1 cellular context compared by ENCODE assay signal in genomic region chr16:68084504-68085258, GRCh38.
TF ChIP-seq lines count a peak whose summit lies in the region.

No MANE protein-coding gene starts in this region.

TF ChIP-seq in HepG2, 621 proteins besides CTCF, POLR2A, EP300 and RAD21 (continued from another document and continues in another):
- TF ChIP-seq PHB2 (IDR thresholded peaks at IDR 0.05; ENCODE audit: partially characterized antibody) (no peak), AHR (CRISPR knock-in tag; IDR thresholded peaks at IDR 0.05) (peak; percentile 73; the same call in 1 of the 2 replicates), BCL6 (CRISPR knock-in tag; IDR thresholded peaks at IDR 0.05) (peak; percentile 78), ZNF773 (CRISPR knock-in tag; IDR thresholded peaks at IDR 0.05; ENCODE audit: borderline replicate concordance) (peak; percentile 89; the same call in 1 of the 2 replicates), RFX1 (IDR thresholded peaks at IDR 0.05) (no peak), ZMYM4 (CRISPR knock-in tag; IDR thresholded peaks at IDR 0.05) (peak; percentile 83), SNAI1 (CRISPR knock-in tag; IDR thresholded peaks at IDR 0.05; ENCODE audit: borderline replicate concordance) (0 out of 2 replicates have a peak, but pooled peaks have one; percentile 56), ZNF646 (CRISPR knock-in tag; IDR thresholded peaks at IDR 0.05) (no peak), PPARG (CRISPR knock-in tag; conservative IDR thresholded peaks at IDR 0.05) (peak; percentile 80), ZNF598 (CRISPR knock-in tag; IDR thresholded peaks at IDR 0.05; ENCODE audit: borderline replicate concordance) (peak; percentile 99), EEA1 (CRISPR knock-in tag; IDR thresholded peaks at IDR 0.05; ENCODE audit: borderline replicate concordance) (0 out of 2 replicates have a peak, but pooled peaks have one; percentile 57), ZFP90 (CRISPR knock-in tag; IDR thresholded peaks at IDR 0.05; ENCODE audit: borderline replicate concordance) (peak; percentile 97), NR2F6 (IDR thresholded peaks at IDR 0.05) (no peak; the same call in 1 of the 2 replicates), NR2F6 (CRISPR knock-in tag; IDR thresholded peaks at IDR 0.05) (peak; percentile 78; the same call in 1 of the 2 replicates), GABPB1 (CRISPR knock-in tag; IDR thresholded peaks at IDR 0.05) (peak; percentile 81), MYPOP (CRISPR knock-in tag; IDR thresholded peaks at IDR 0.05) (peak; percentile 96), HES4 (CRISPR knock-in tag; IDR thresholded peaks at IDR 0.05; ENCODE audit: borderline replicate concordance) (peak; percentile 59; the same call in 1 of the 2 replicates), SMC3 (IDR thresholded peaks at IDR 0.05; ENCODE audit: low read length) (no peak), ZNF451 (CRISPR knock-in tag; IDR thresholded peaks at IDR 0.05) (peak; percentile 73), ZNF878 (CRISPR knock-in tag; IDR thresholded peaks at IDR 0.05) (peak; percentile 91), KAT8 (CRISPR knock-in tag; IDR thresholded peaks at IDR 0.05) (peak; percentile 91), BRF2 (CRISPR knock-in tag; IDR thresholded peaks at IDR 0.05) (peak; percentile 93), ZNF577 (CRISPR knock-in tag; IDR thresholded peaks at IDR 0.05; ENCODE audit: borderline replicate concordance, low read depth) (peak; percentile 96; the same call in 1 of the 2 replicates), ZNF724P (CRISPR knock-in tag; IDR thresholded peaks at IDR 0.05; ENCODE audit: borderline replicate concordance) (peak; percentile 95), ZNF329 (CRISPR knock-in tag; IDR thresholded peaks at IDR 0.05; ENCODE audit: low read depth) (peak; percentile 78; the same call in 1 of the 2 replicates), SSRP1 (CRISPR knock-in tag; IDR thresholded peaks at IDR 0.05) (no peak), HNF4A (CRISPR knock-in tag; IDR thresholded peaks at IDR 0.05) (peak; percentile 98)
- TF ChIP-seq, protein P1, sequence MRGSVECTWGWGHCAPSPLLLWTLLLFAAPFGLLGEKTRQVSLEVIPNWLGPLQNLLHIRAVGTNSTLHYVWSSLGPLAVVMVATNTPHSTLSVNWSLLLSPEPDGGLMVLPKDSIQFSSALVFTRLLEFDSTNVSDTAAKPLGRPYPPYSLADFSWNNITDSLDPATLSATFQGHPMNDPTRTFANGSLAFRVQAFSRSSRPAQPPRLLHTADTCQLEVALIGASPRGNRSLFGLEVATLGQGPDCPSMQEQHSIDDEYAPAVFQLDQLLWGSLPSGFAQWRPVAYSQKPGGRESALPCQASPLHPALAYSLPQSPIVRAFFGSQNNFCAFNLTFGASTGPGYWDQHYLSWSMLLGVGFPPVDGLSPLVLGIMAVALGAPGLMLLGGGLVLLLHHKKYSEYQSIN (CRISPR knock-in tag; IDR thresholded peaks at IDR 0.05; ENCODE audit: borderline replicate concordance) = 0 out of 2 replicates have a peak, but pooled peaks have one; percentile 42
- TF ChIP-seq, protein P2, sequence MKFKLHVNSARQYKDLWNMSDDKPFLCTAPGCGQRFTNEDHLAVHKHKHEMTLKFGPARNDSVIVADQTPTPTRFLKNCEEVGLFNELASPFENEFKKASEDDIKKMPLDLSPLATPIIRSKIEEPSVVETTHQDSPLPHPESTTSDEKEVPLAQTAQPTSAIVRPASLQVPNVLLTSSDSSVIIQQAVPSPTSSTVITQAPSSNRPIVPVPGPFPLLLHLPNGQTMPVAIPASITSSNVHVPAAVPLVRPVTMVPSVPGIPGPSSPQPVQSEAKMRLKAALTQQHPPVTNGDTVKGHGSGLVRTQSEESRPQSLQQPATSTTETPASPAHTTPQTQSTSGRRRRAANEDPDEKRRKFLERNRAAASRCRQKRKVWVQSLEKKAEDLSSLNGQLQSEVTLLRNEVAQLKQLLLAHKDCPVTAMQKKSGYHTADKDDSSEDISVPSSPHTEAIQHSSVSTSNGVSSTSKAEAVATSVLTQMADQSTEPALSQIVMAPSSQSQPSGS (CRISPR knock-in tag; IDR thresholded peaks at IDR 0.05) = peak; percentile 90
- TF ChIP-seq, protein P3, sequence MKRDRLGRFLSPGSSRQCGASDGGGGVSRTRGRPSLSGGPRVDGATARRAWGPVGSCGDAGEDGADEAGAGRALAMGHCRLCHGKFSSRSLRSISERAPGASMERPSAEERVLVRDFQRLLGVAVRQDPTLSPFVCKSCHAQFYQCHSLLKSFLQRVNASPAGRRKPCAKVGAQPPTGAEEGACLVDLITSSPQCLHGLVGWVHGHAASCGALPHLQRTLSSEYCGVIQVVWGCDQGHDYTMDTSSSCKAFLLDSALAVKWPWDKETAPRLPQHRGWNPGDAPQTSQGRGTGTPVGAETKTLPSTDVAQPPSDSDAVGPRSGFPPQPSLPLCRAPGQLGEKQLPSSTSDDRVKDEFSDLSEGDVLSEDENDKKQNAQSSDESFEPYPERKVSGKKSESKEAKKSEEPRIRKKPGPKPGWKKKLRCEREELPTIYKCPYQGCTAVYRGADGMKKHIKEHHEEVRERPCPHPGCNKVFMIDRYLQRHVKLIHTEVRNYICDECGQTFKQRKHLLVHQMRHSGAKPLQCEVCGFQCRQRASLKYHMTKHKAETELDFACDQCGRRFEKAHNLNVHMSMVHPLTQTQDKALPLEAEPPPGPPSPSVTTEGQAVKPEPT (CRISPR knock-in tag; IDR thresholded peaks at IDR 0.05; ENCODE audit: low read depth) = peak; percentile 90; the same call in 1 of the 2 replicates
- TF ChIP-seq, protein P4, sequence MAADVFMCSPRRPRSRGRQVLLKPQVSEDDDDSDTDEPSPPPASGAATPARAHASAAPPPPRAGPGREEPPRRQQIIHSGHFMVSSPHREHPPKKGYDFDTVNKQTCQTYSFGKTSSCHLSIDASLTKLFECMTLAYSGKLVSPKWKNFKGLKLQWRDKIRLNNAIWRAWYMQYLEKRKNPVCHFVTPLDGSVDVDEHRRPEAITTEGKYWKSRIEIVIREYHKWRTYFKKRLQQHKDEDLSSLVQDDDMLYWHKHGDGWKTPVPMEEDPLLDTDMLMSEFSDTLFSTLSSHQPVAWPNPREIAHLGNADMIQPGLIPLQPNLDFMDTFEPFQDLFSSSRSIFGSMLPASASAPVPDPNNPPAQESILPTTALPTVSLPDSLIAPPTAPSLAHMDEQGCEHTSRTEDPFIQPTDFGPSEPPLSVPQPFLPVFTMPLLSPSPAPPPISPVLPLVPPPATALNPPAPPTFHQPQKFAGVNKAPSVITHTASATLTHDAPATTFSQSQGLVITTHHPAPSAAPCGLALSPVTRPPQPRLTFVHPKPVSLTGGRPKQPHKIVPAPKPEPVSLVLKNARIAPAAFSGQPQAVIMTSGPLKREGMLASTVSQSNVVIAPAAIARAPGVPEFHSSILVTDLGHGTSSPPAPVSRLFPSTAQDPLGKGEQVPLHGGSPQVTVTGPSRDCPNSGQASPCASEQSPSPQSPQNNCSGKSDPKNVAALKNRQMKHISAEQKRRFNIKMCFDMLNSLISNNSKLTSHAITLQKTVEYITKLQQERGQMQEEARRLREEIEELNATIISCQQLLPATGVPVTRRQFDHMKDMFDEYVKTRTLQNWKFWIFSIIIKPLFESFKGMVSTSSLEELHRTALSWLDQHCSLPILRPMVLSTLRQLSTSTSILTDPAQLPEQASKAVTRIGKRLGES (CRISPR knock-in tag; IDR thresholded peaks at IDR 0.05; ENCODE audit: borderline replicate concordance) = peak; percentile 62
- TF ChIP-seq, protein P5, sequence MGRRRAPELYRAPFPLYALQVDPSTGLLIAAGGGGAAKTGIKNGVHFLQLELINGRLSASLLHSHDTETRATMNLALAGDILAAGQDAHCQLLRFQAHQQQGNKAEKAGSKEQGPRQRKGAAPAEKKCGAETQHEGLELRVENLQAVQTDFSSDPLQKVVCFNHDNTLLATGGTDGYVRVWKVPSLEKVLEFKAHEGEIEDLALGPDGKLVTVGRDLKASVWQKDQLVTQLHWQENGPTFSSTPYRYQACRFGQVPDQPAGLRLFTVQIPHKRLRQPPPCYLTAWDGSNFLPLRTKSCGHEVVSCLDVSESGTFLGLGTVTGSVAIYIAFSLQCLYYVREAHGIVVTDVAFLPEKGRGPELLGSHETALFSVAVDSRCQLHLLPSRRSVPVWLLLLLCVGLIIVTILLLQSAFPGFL (CRISPR knock-in tag; IDR thresholded peaks at IDR 0.05) = no peak
- TF ChIP-seq, protein P6, sequence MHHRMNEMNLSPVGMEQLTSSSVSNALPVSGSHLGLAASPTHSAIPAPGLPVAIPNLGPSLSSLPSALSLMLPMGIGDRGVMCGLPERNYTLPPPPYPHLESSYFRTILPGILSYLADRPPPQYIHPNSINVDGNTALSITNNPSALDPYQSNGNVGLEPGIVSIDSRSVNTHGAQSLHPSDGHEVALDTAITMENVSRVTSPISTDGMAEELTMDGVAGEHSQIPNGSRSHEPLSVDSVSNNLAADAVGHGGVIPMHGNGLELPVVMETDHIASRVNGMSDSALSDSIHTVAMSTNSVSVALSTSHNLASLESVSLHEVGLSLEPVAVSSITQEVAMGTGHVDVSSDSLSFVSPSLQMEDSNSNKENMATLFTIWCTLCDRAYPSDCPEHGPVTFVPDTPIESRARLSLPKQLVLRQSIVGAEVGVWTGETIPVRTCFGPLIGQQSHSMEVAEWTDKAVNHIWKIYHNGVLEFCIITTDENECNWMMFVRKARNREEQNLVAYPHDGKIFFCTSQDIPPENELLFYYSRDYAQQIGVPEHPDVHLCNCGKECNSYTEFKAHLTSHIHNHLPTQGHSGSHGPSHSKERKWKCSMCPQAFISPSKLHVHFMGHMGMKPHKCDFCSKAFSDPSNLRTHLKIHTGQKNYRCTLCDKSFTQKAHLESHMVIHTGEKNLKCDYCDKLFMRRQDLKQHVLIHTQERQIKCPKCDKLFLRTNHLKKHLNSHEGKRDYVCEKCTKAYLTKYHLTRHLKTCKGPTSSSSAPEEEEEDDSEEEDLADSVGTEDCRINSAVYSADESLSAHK (CRISPR knock-in tag; IDR thresholded peaks at IDR 0.05; ENCODE audit: borderline replicate concordance) = peak; percentile 56; the same call in 1 of the 2 replicates
- TF ChIP-seq, protein P7, sequence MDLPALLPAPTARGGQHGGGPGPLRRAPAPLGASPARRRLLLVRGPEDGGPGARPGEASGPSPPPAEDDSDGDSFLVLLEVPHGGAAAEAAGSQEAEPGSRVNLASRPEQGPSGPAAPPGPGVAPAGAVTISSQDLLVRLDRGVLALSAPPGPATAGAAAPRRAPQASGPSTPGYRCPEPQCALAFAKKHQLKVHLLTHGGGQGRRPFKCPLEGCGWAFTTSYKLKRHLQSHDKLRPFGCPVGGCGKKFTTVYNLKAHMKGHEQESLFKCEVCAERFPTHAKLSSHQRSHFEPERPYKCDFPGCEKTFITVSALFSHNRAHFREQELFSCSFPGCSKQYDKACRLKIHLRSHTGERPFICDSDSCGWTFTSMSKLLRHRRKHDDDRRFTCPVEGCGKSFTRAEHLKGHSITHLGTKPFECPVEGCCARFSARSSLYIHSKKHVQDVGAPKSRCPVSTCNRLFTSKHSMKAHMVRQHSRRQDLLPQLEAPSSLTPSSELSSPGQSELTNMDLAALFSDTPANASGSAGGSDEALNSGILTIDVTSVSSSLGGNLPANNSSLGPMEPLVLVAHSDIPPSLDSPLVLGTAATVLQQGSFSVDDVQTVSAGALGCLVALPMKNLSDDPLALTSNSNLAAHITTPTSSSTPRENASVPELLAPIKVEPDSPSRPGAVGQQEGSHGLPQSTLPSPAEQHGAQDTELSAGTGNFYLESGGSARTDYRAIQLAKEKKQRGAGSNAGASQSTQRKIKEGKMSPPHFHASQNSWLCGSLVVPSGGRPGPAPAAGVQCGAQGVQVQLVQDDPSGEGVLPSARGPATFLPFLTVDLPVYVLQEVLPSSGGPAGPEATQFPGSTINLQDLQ (CRISPR knock-in tag; IDR thresholded peaks at IDR 0.05) = peak; percentile 94
